In the genomic region with DNA sequence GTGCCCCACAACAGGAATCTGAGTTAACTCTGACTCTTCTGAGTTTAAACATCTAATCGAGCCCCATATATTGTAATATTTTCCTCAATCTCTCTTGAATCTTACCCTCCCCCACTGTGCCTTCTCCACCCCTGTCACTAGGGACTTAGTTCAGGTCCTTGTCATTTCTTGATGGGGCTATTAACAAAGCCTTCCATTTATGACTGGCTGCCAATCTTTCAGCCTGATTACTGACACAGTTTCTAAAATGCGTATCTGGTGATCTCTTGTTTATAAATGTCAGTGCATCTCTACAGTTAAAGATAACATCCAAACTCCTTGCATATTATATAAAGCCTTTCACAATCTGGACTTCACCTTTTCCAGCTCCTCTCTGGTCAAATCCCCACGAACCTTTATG, we compare ENCODE assay signal across 30 cellular contexts.
"Had no signal": no experiment of that assay in that cellular context is flagged by ENCODE, and none has a peak within 500 bp of the region (broad histone marks: within the 10 kb centered on the region; RNA-seq: fewer than 3 reads in every experiment).

No MANE protein-coding gene starts in this region.

- H3K4me3 ChIP-seq: MG63 had no signal

- H3K4me2 ChIP-seq: KMS-11 had no signal

- H3K9me3 ChIP-seq: MG63 had no signal

- H3K36me3 ChIP-seq: MG63 had no signal

- DNase-seq: Karpas-422, MG63, MM.1S, MV-4-11, NCI-H1048, NCI-H1092, NCI-H1092 treated with DMSO at 0.1 percent for 48 hours, NCI-H1105, NCI-H1105 treated with DMSO at 0.1 percent for 48 hours, NCI-H1417, NCI-H1417 treated with DMSO at 0.1 percent for 48 hours, NCI-H1436, NCI-H1436 treated with DMSO at 0.1 percent for 48 hours, NCI-H146, NCI-H1694 treated with DMSO at 0.1 percent for 48 hours, NCI-H187, NCI-H187 treated with DMSO at 0.1 percent for 48 hours, NCI-H1930, NCI-H2029, NCI-H2029 treated with DMSO at 0.1 percent for 48 hours, NCI-H2081, NCI-H2081 treated with DMSO at 0.1 percent for 48 hours, NCI-H2107, NCI-H2171, NCI-H2171 treated with DMSO at 0.1 percent for 48 hours, NCI-H2227 treated with DMSO at 0.1 percent for 48 hours, NCI-H226, NCI-H345, NCI-H510A had no signal

- H3K9ac ChIP-seq: KMS-11 had no signal

- H3K27ac ChIP-seq: KMS-11 had no signal
